ENCODE assay signal across 8 cellular contexts in genomic region chr5:88666761-88667186, GRCh38.
DNase-seq lines count a peak whose midpoint lies in the region; ATAC-seq lines count a peak whose summit lies in the region.

No MANE protein-coding gene starts in this region.

- H3K4me3 ChIP-seq in esophagus (ENCODE audit: low read depth in 1 of 2, low read length in 2 of 2) (peak overlapping the region; percentile 39 to 44), skeletal muscle tissue (ENCODE audit: low read length in 3 of 3) (peak overlapping the region; percentile 19 to 52 (median 49))

- H3K4me1 ChIP-seq in esophagus (ENCODE audit: control insufficient read depth in 2 of 2, insufficient read depth in 2 of 2, low read length in 1 of 2), result no peaks in the 10 kb centered on the region
- H3K4me1 ChIP-seq in skeletal muscle tissue (ENCODE audit: control insufficient read depth in 3 of 3, insufficient read depth in 3 of 3, low read length in 3 of 3), result peaks cover under 1 to 9% (median 8%) of the 10 kb centered on the region in 3 donors

- H3K9ac ChIP-seq in skeletal muscle tissue (ENCODE audit: low read depth in 1 of 3, low read length in 3 of 3), result no peak overlapping the region

- H3K27ac ChIP-seq in esophagus (ENCODE audit: low read depth in 2 of 2, low read length in 1 of 2), result no peak overlapping the region
- no peak overlapping the region for H3K27ac ChIP-seq in skeletal muscle tissue (ENCODE audit: low read depth, low read length)

- no peaks in the 10 kb centered on the region for H3K36me3 ChIP-seq in esophagus (ENCODE audit: control insufficient read depth in 2 of 2, insufficient read depth in 2 of 2, low read length in 1 of 2)
- H3K36me3 ChIP-seq in skeletal muscle tissue (ENCODE audit: control insufficient read depth in 3 of 3, insufficient read depth in 3 of 3, low read length in 3 of 3), result no peaks in the 10 kb centered on the region

- WGBS in esophagus, 2 donors, result 4% methylated on average over 16 of the region's 16 CpGs

- H3K9me3 ChIP-seq in esophagus (ENCODE audit: control insufficient read depth in 2 of 2, insufficient read depth in 1 of 2, low read depth in 1 of 2, low read length in 1 of 2), result peaks cover 2 to 5% of the 10 kb centered on the region in 2 donors
- peaks cover 0 to 3% (median 0%) of the 10 kb centered on the region in 3 donors for H3K9me3 ChIP-seq in skeletal muscle tissue (ENCODE audit: control insufficient read depth in 3 of 3, low read length in 3 of 3)

- H3K27me3 ChIP-seq in esophagus (ENCODE audit: control insufficient read depth in 1 of 2, insufficient read depth in 2 of 2, low read length in 2 of 2), result peaks cover 0 to 12% of the 10 kb centered on the region in 2 donors
- H3K27me3 ChIP-seq in skeletal muscle tissue (ENCODE audit: control insufficient read depth in 3 of 3, insufficient read depth in 3 of 3, low read length in 3 of 3), result peaks cover 86 to 93% (median 88%) of the 10 kb centered on the region in 3 donors

- DNase-seq in OCI-M1 (lab: John Stamatoyannopoulos, UW) (peak; percentile 58), ecto neural progenitor cell (ENCODE audit: low spot score) (no peak)
- DNase-seq in activated CD8-positive, alpha-beta memory T cell treated with anti-CD3 and anti-CD28 coated beads, Interleukin-2, amount 50 U/mL, for 4 hours, result no peak

- ATAC-seq in GM18873 (IDR thresholded peaks at IDR 0.05; ENCODE audit: low FRiP score, unreplicated experiment) (peak; percentile 31), HG02763 (IDR thresholded peaks at IDR 0.05; ENCODE audit: unreplicated experiment) (peak; percentile 52), HG03571 (IDR thresholded peaks at IDR 0.05; ENCODE audit: unreplicated experiment) (no peak)
